8 cellular contexts compared by ENCODE assay signal in the genomic region with DNA sequence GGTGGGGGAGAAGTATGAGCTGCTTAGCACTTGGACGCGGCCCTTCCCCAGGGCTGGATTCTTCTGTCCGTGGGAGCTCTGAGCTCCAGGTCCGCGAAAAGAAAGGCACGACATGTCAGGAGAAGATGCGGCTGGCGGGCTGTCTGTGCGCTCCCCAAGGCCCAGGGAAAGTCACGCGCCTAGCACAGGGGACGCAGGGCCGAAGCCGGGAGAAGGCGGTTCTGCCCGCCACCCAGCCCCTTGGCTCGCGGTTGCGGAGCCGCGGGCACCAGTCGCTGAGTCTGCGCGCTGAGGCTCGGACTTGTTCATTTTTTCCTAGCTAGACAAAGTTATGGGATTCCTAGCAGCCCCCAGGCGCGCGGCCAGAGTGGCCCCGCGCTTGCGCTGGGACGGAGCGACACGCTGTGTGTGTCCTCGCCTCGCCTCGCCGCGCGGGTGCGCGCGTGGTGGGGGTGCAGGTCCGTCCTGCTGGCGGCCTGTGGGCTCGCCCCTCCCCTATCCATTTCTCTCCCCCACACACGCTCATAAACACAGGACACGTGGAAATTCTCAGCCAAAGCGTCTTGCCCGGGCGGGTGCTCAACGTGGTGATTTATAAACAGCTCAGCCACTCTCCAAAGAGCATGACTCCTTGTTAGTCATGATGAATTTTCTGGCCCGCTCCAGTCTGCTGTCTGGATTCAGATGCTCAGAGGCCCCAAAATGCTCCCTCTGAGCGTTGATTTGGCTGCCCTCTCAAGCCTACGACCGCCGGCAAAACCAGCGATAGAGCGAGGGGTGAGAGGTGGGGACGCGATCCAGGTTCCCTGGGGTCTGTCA. TPM values are rescaled to one million over a fixed set of nuclear protein-coding genes. Genes with fewer than 3 reads are reported as not detected.
DNase-seq lines count a peak whose midpoint lies in the region; ATAC-seq and TF ChIP-seq lines count a peak whose summit lies in the region.

No MANE protein-coding gene starts in this region.

- H3K4me3 ChIP-seq in WI38 (ENCODE audit: low read depth, low read length) = peak overlapping the region; percentile 46

- DNase-seq in A172 (ENCODE audit: low spot score) = peak; percentile 74
- DNase-seq in GM03348 (ENCODE audit: low spot score) = peak; percentile 86
- peak; percentile 41 for DNase-seq in glomerular visceral epithelial cell (ENCODE audit: extremely low spot score)
- peak; percentile 87 for DNase-seq in pons (ENCODE audit: low spot score)

- no peak for TF ChIP-seq CTCF in WI38 (IDR thresholded peaks at IDR 0.05; ENCODE audit: low read depth, low read length)

- ATAC-seq in HG02610 (IDR thresholded peaks at IDR 0.05; ENCODE audit: unreplicated experiment) (no peak), GM21737 (IDR thresholded peaks at IDR 0.05; ENCODE audit: unreplicated experiment) (no peak), HG03025 (IDR thresholded peaks at IDR 0.05; ENCODE audit: low FRiP score, unreplicated experiment) (no peak)

RNA-seq across cellular contexts. Expression of a gene that starts 1.9 kb away (rescaled TPM):
- total RNA-seq in A172 (2014; rRNA removed; shearing (Covaris generic)) = 0.91 and 0.93 TPM in 2 replicates
